8 cellular contexts compared by ENCODE assay signal in genomic region chr1:36223996-36224536, GRCh38. TPM values are rescaled to one million over a fixed set of nuclear protein-coding genes. Genes with fewer than 3 reads are reported as not detected.
DNase-seq lines count a peak whose midpoint lies in the region; TF ChIP-seq lines count a peak whose summit lies in the region.

A gene with protein sequence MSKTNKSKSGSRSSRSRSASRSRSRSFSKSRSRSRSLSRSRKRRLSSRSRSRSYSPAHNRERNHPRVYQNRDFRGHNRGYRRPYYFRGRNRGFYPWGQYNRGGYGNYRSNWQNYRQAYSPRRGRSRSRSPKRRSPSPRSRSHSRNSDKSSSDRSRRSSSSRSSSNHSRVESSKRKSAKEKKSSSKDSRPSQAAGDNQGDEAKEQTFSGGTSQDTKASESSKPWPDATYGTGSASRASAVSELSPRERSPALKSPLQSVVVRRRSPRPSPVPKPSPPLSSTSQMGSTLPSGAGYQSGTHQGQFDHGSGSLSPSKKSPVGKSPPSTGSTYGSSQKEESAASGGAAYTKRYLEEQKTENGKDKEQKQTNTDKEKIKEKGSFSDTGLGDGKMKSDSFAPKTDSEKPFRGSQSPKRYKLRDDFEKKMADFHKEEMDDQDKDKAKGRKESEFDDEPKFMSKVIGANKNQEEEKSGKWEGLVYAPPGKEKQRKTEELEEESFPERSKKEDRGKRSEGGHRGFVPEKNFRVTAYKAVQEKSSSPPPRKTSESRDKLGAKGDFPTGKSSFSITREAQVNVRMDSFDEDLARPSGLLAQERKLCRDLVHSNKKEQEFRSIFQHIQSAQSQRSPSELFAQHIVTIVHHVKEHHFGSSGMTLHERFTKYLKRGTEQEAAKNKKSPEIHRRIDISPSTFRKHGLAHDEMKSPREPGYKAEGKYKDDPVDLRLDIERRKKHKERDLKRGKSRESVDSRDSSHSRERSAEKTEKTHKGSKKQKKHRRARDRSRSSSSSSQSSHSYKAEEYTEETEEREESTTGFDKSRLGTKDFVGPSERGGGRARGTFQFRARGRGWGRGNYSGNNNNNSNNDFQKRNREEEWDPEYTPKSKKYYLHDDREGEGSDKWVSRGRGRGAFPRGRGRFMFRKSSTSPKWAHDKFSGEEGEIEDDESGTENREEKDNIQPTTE (plus strand): TSS chr1:36224443. CDS start chr1:36282564, 58,121 bp downstream.

- no peak for TF ChIP-seq CTCF in GM20000 (IDR thresholded peaks at IDR 0.05; ENCODE audit: extremely low read depth, missing control alignments)

- POLR2A ChIA-PET in activated CD8-positive, alpha-beta memory T cell treated with anti-CD3 and anti-CD28 coated beads for 36 hours (lab: Charles Lee), result interaction anchor here (1.0 to 2.3 kb wide), 11 partner anchors 12 to 293 kb away, joined by 3 to 11 read pairs (median 4); partner anchors contain the start of genes AGO3, LSM10 and MAP7D1

- CTCF ChIA-PET in activated CD8-positive, alpha-beta memory T cell treated with anti-CD3 and anti-CD28 coated beads for 36 hours (lab: Charles Lee), result interaction anchor here (1.0 to 2.3 kb wide), 8 partner anchors 35 to 77 kb away, joined by 3 to 8 read pairs (median 3); partner anchors contain the start of gene TRAPPC3

- DNase-seq in CMK (ENCODE audit: low read depth), result peak; percentile 99
- DNase-seq in GM20000 (ENCODE audit: low spot score), result peak; percentile 94
- peak; percentile 98 for DNase-seq in HT-29 (ENCODE audit: low spot score)
- DNase-seq in NOMO-1 (lab: John Stamatoyannopoulos, UW; ENCODE audit: unreplicated experiment in 2 of 2), result peak; percentile 99
- DNase-seq in effector CD8-positive, alpha-beta T cell (lab: John Stamatoyannopoulos, UW), result peak; percentile 98
- peak; percentile 100 for DNase-seq in lung microvascular endothelial cell (ENCODE audit: low read depth in 2 of 2)
- DNase-seq in stimulated activated CD4-positive, alpha-beta T cell treated with anti-CD3 and anti-CD28 coated beads, TNF-alpha, amount 100 ng/mL, for 48 hours (ENCODE audit: low read depth in 3 of 3), result peak; percentile 98 to 100 (median 99)

RNA-seq across cellular contexts. Expression of the gene that starts here (rescaled TPM):
- 46.6 and 64.4 TPM in 2 replicates for total RNA-seq in HT-29 (2014; rRNA removed; shearing (Covaris generic))
- 100 to 1,000 TPM; 162 to 167 TPM for total RNA-seq in activated CD8-positive, alpha-beta memory T cell treated with anti-CD3 and anti-CD28 coated beads for 36 hours
- 104 and 113 TPM in 2 replicates for total RNA-seq in lung microvascular endothelial cell

Comparison
In these comparisons a context has a peak if more than half of its experiments do, and no peak if none do; other contexts are left out.
1. Peak in every context shown above with its lines: DNase-seq.